Comparison of ENCODE assay signal across 8 cellular contexts in the genomic region with DNA sequence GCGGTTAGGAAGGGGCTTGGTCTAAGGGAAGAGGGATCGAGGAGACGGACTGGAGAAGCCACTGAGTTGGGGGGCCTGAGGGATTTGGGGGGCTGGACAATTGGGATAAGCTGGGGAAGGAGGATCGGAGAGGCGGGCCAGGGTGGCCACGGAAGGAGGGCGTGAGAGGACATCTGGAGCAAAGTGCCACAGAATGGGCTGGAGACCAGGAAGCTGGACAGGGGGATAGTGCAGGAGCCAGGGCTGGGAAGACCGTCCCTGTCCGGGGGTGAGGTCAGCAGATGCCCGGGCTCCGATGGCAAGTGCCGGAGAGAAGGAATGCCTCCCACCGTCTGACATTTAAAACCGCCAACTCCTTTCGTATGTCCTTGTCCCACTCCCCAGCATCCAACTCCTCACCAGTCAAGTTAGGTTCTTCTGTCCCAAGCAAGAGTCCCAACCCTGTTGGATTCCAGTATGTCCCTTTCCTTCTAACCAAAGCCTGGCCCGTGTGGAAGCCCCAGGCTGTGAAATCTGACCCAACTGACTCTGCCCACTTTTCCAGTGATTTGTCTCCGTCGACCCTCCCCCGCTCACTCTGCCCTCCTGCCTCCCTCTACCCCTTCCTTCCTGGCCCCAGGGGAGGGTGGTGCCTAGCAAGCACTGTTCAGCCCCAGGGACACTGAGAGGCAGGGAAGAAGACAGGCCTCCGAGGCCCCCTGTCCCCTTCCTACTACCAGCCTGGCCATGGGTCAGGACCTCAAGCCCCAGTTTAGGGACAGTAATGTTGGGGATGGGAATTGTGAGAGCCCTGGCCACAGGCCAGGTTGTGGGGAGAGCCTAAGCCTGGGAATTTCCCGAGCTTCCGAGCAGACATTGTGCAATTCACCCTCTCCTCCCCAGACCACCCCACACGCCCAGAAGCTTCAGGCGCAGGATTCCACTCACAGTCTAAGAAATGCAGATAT. TPM values are rescaled to one million over a fixed set of nuclear protein-coding genes. Genes with fewer than 3 reads are reported as not detected.
DNase-seq lines count a peak whose midpoint lies in the region; ATAC-seq, FAIRE-seq and TF ChIP-seq lines count a peak whose summit lies in the region.

No MANE protein-coding gene starts in this region.

- in situ Hi-C loops in GM13976 (cut with MboI; ENCODE audit: low sequenced_read_pairs, unreplicated experiment): no loop called here

- TF ChIP-seq CTCF in mucosa of descending colon (IDR thresholded peaks at IDR 0.05) (no peak), GM13976 (IDR thresholded peaks at IDR 0.05; ENCODE audit: borderline replicate concordance, control extremely low read depth, extremely low read depth, insufficient read depth, missing control alignments) (no peak)

- DNase-seq in GM12892 (ENCODE audit: insufficient read length): no peak
- peak; percentile 90 to 91 for DNase-seq in SJCRH30
- no peak for DNase-seq in effector memory CD8-positive, alpha-beta T cell
- peak in 2 of 3 donors; percentile 45 to 60 for DNase-seq in mucosa of descending colon
- no peak for DNase-seq in GM13976 (ENCODE audit: low spot score)
- no peak for DNase-seq in activated effector memory CD4-positive, alpha-beta T cell treated with Interleukin-2 at 50 U/mL for 16 hours

- H3K27me3 ChIP-seq in SJCRH30: no peaks in the 10 kb centered on the region

- no peak for TF ChIP-seq POLR2A in GM12892 (IDR thresholded peaks at IDR 0.05; ENCODE audit: low read depth, low read length)

- H3K36me3 Mint-ChIP-seq in effector memory CD8-positive, alpha-beta T cell (ENCODE audit: insufficient read depth): peaks cover 3% of the 10 kb centered on the region

- H3K4me3 Mint-ChIP-seq in effector memory CD8-positive, alpha-beta T cell: peak overlapping the region; percentile 79 to 81

- H3K9me3 ChIP-seq in SJCRH30 (replicated peaks) (no peaks in the 10 kb centered on the region), mucosa of descending colon (no peaks in the 10 kb centered on the region)

- peak overlapping the region in 1 of 2 donors; percentile 50 for H3K27ac Mint-ChIP-seq in effector memory CD8-positive, alpha-beta T cell

- no peak for ATAC-seq in effector memory CD8-positive, alpha-beta T cell (replicated peaks)
- ATAC-seq in mucosa of descending colon (peak; percentile 51), GM18519 (IDR thresholded peaks at IDR 0.05; ENCODE audit: low FRiP score, unreplicated experiment) (no peak)

- peaks cover 14 to 16% of the 10 kb centered on the region in 2 donors for H3K4me1 Mint-ChIP-seq in effector memory CD8-positive, alpha-beta T cell (ENCODE audit: low read depth in 2 of 2)

- no peaks in the 10 kb centered on the region for H3K9me3 Mint-ChIP-seq in effector memory CD8-positive, alpha-beta T cell

- H3K36me3 ChIP-seq in SJCRH30 (no peaks in the 10 kb centered on the region), mucosa of descending colon (ENCODE audit: low read depth) (no peaks in the 10 kb centered on the region)

- peak; percentile 86 for FAIRE-seq in A204.1 (lab: Jason Lieb, UNC)
- FAIRE-seq in GM12892 (lab: Jason Lieb, UNC): peak; percentile 9

- H3K4me1 ChIP-seq in SJCRH30: peaks cover 9% of the 10 kb centered on the region
- peaks cover 12% of the 10 kb centered on the region for H3K4me1 ChIP-seq in mucosa of descending colon (ENCODE audit: low read depth)

- peak overlapping the region; percentile 70 for H3K4me3 ChIP-seq in SJCRH30
- peak overlapping the region; percentile 46 for H3K4me3 ChIP-seq in mucosa of descending colon

- H3K27ac ChIP-seq in SJCRH30: peak overlapping the region; percentile 50; the same call in 1 of the 2 replicates

- H3K27me3 Mint-ChIP-seq in effector memory CD8-positive, alpha-beta T cell: peaks cover 9 to 10% of the 10 kb centered on the region in 2 donors

- intact Hi-C loops in mucosa of descending colon (cut with DNase I, micrococcal nuclease): no loop called here

RNA-seq across cellular contexts. Expression of gene TMBIM1, which starts 31.5 kb away (rescaled TPM):
- 18.7 TPM for polyA plus RNA-seq in GM12892 (2012; ENCODE audit: missing spikeins)
- total RNA-seq in SJCRH30 (2014; rRNA removed; shearing (Covaris generic)): 10.3 and 11.2 TPM in 2 replicates
- 100 to 1,000 TPM; 201 to 464 (median 319) TPM for total RNA-seq in mucosa of descending colon

RNA-seq across cellular contexts. Expression of gene CATIP, which starts 32.9 kb away (rescaled TPM):
- not detected for polyA plus RNA-seq in GM12892 (2012; ENCODE audit: missing spikeins)
- not detected in 2 replicates for total RNA-seq in SJCRH30 (2014; rRNA removed; shearing (Covaris generic))
- not detected for total RNA-seq in mucosa of descending colon

RNA-seq across cellular contexts. Expression of gene PNKD, which starts 53.5 kb away (rescaled TPM):
- 41.8 TPM for polyA plus RNA-seq in GM12892 (2012; ENCODE audit: missing spikeins)
- 49.8 and 57.9 TPM in 2 replicates for total RNA-seq in SJCRH30 (2014; rRNA removed; shearing (Covaris generic))
- total RNA-seq in mucosa of descending colon: 100 to 1,000 TPM in 1 of 3 donors, 10 to 100 TPM in 2; 77.1 to 101 (median 92.1) TPM

RNA-seq across cellular contexts. Expression of gene AAMP, which starts 53.9 kb away (rescaled TPM):
- 57.6 TPM for polyA plus RNA-seq in GM12892 (2012; ENCODE audit: missing spikeins)
- 125 and 149 TPM in 2 replicates for total RNA-seq in SJCRH30 (2014; rRNA removed; shearing (Covaris generic))
- 10 to 100 TPM; 80.2 to 97.0 (median 94.1) TPM for total RNA-seq in mucosa of descending colon

RNA-seq across cellular contexts. Expression of gene SLC11A1, which starts 58.3 kb away (rescaled TPM):
- 0.30 TPM for polyA plus RNA-seq in GM12892 (2012; ENCODE audit: missing spikeins)
- total RNA-seq in SJCRH30 (2014; rRNA removed; shearing (Covaris generic)): 0.35 and 0.36 TPM in 2 replicates
- total RNA-seq in mucosa of descending colon: 1 to 10 TPM; 1.2 to 7.8 (median 5.3) TPM

Comparison
In these comparisons a context has a peak if more than half of its experiments do, and no peak if none do; other contexts are left out.
1. DNase-seq: peak in SJCRH30 (2 of 2) and mucosa of descending colon (2 of 3); none in GM12892 (single experiment), effector memory CD8-positive, alpha-beta T cell (0 of 3), GM13976 (single experiment) and activated effector memory CD4-positive, alpha-beta T cell treated with Interleukin-2 at 50 U/mL for 16 hours (single experiment).
2. RNA of gene TMBIM1, which starts 31.5 kb away (total RNA-seq): 201 to 464 TPM in mucosa of descending colon; 10.3 to 11.2 TPM in SJCRH30; every median in the first group is over 10 times any median in the second.